18 cellular contexts compared by ENCODE assay signal in genomic region chr4:137956256-137956655, GRCh38.
DNase-seq lines count a peak whose midpoint lies in the region; ATAC-seq, FAIRE-seq and TF ChIP-seq lines count a peak whose summit lies in the region.
"Had no signal": no experiment of that assay in that cellular context is flagged by ENCODE, and none has a peak within 500 bp of the region (broad histone marks: within the 10 kb centered on the region; RNA-seq: fewer than 3 reads in every experiment).

No MANE protein-coding gene starts in this region.

- no peak overlapping the region for H3K4me2 ChIP-seq in fibroblast of lung (ENCODE audit: extremely low read depth, insufficient read depth, low read length)
- H3K4me2 ChIP-seq in keratinocyte (ENCODE audit: control insufficient read depth, extremely low read depth, insufficient read depth, low read depth, low read length): peak overlapping the region; percentile 31

- peak; percentile 14 for DNase-seq in HCEC 1CT
- peak; percentile 15 for DNase-seq in adipocyte (ENCODE audit: low read depth)
- DNase-seq in fibroblast of lung (ENCODE audit: low read depth in 2 of 2): peak; percentile 25 to 60
- DNase-seq in keratinocyte (ENCODE audit: low read depth, low spot score): no peak
- no peak for DNase-seq in upper lobe of right lung
- no peak for DNase-seq in DMS53 (lab: John Stamatoyannopoulos, UW)
- DNase-seq in NCI-H2227 treated with DMSO at 0.1 percent for 48 hours (lab: John Stamatoyannopoulos, UW): no peak
- DNase-seq: CD4-positive, CD25-positive, alpha-beta regulatory T cell; HFFc6; NCI-H1105 treated with DMSO at 0.1 percent for 48 hours; NCI-H1694 treated with DMSO at 0.1 percent for 48 hours; NCI-H2107; NCI-H446; NCI-H69; SW 1271 had no signal

- no peak overlapping the region for H3K4me3 ChIP-seq in adipocyte (ENCODE audit: low read length)
- H3K4me3 ChIP-seq in fibroblast of lung (replicated peaks in 1 of 4; ENCODE audit: control extremely low read depth in 1 of 4, insufficient read depth in 1 of 4, low read depth in 3 of 4, low read length in 4 of 4): no peak overlapping the region
- H3K4me3 ChIP-seq in keratinocyte (ENCODE audit: control insufficient read depth in 2 of 3, extremely low read depth in 1 of 3, insufficient read depth in 2 of 3, low read depth in 1 of 3, low read length in 3 of 3): no peak overlapping the region
- no peak overlapping the region for H3K4me3 ChIP-seq in upper lobe of right lung

- intact Hi-C loops in upper lobe of right lung (cut with DNase I): no loop called here

- H3K27me3 ChIP-seq in adipocyte (replicated peaks; ENCODE audit: control insufficient read depth, insufficient read depth, low read length) (no peaks in the 10 kb centered on the region), fibroblast of lung (ENCODE audit: control insufficient read depth, insufficient read depth, low read length) (no peaks in the 10 kb centered on the region), keratinocyte (ENCODE audit: control insufficient read depth, extremely low read depth, insufficient read depth, low read length) (no peaks in the 10 kb centered on the region), upper lobe of right lung (no peaks in the 10 kb centered on the region)

- no peaks in the 10 kb centered on the region for H3K9me1 ChIP-seq in keratinocyte (ENCODE audit: control insufficient read depth, extremely low read depth, insufficient read depth, low read length)

- ATAC-seq in upper lobe of right lung (no peak), HG02678 (IDR thresholded peaks at IDR 0.05; ENCODE audit: unreplicated experiment) (no peak)

- H3K9ac ChIP-seq in adipocyte (ENCODE audit: low read length): no peak overlapping the region
- no peak overlapping the region for H3K9ac ChIP-seq in fibroblast of lung (ENCODE audit: insufficient read depth, low read length)
- H3K9ac ChIP-seq in keratinocyte (ENCODE audit: control insufficient read depth, extremely low read depth, insufficient read depth, low read length): no peak overlapping the region

- H3K4me1 ChIP-seq in adipocyte (ENCODE audit: control insufficient read depth, insufficient read depth, low read length) (peaks cover 16% of the 10 kb centered on the region), fibroblast of lung (ENCODE audit: control insufficient read depth, extremely low read depth, insufficient read depth, low read length) (peaks cover 3% of the 10 kb centered on the region), keratinocyte (ENCODE audit: control insufficient read depth, extremely low read depth, insufficient read depth, low read length) (peaks cover 32% of the 10 kb centered on the region), upper lobe of right lung (peaks cover 7% of the 10 kb centered on the region)

- no peak for FAIRE-seq in keratinocyte (lab: Jason Lieb, UNC)
- FAIRE-seq: G401.6, HTR-8/SVneo had no signal

- TF ChIP-seq CTCF in fibroblast of lung (conservative IDR thresholded peaks at IDR 0.05 in 1 of 2, IDR thresholded peaks at IDR 0.05 in 1 of 2; ENCODE audit: low read depth in 1 of 2, low read length in 2 of 2) (no peak), keratinocyte (optimal IDR thresholded peaks at IDR 0.05 in 1 of 3, IDR thresholded peaks at IDR 0.05 in 1 of 3, conservative IDR thresholded peaks at IDR 0.05 in 1 of 3; ENCODE audit: extremely low read depth in 1 of 3, insufficient read depth in 2 of 3, low read length in 3 of 3) (no peak), upper lobe of right lung (IDR thresholded peaks at IDR 0.05) (no peak)

- H3K36me3 ChIP-seq in adipocyte (ENCODE audit: control insufficient read depth, insufficient read depth, low read length, severe bottlenecking) (no peaks in the 10 kb centered on the region), fibroblast of lung (ENCODE audit: control insufficient read depth, insufficient read depth, low read length) (no peaks in the 10 kb centered on the region), keratinocyte (ENCODE audit: control insufficient read depth in 2 of 2, extremely low read depth in 1 of 2, insufficient read depth in 2 of 2, low read length in 2 of 2) (no peaks in the 10 kb centered on the region), upper lobe of right lung (no peaks in the 10 kb centered on the region)

- H4K20me1 ChIP-seq in fibroblast of lung (ENCODE audit: control insufficient read depth, extremely low read depth, insufficient read depth, low read length) (no peaks in the 10 kb centered on the region), keratinocyte (ENCODE audit: control insufficient read depth, extremely low read depth, insufficient read depth, low read length) (no peaks in the 10 kb centered on the region)

- dilution Hi-C loops in keratinocyte (cut with MboI; ENCODE audit: extremely low pct_ligation_motif_present, low sequenced_read_pairs): no loop called here

- H3K27ac ChIP-seq in fibroblast of lung (ENCODE audit: insufficient read depth, low read length) (no peak overlapping the region), keratinocyte (ENCODE audit: control insufficient read depth, insufficient read depth, low read length) (peak overlapping the region; percentile 39), upper lobe of right lung (no peak overlapping the region)

- no peaks in the 10 kb centered on the region for H3K9me3 ChIP-seq in adipocyte (ENCODE audit: control insufficient read depth, low read length)
- no peaks in the 10 kb centered on the region for H3K9me3 ChIP-seq in fibroblast of lung (ENCODE audit: control insufficient read depth, insufficient read depth, low read depth, low read length)
- H3K9me3 ChIP-seq in keratinocyte (ENCODE audit: control insufficient read depth, low read depth, low read length): no peaks in the 10 kb centered on the region
- no peaks in the 10 kb centered on the region for H3K9me3 ChIP-seq in upper lobe of right lung

- no peak overlapping the region for H2AFZ ChIP-seq in fibroblast of lung (ENCODE audit: low read length)
- H2AFZ ChIP-seq in keratinocyte (ENCODE audit: control insufficient read depth, low read length): no peak overlapping the region

- H3K79me2 ChIP-seq in fibroblast of lung (ENCODE audit: control insufficient read depth, insufficient read depth, low read length) (no peaks in the 10 kb centered on the region), keratinocyte (ENCODE audit: control insufficient read depth, insufficient read depth, low read length) (no peaks in the 10 kb centered on the region)

Comparison
In these comparisons a context has a peak if more than half of its experiments do, and no peak if none do; other contexts are left out.
1. DNase-seq: peak in HCEC 1CT (single experiment), adipocyte (single experiment) and fibroblast of lung (2 of 2); none in keratinocyte (single experiment), upper lobe of right lung (single experiment), DMS53 (single experiment) and NCI-H2227 treated with DMSO at 0.1 percent for 48 hours (single experiment).